In genomic region chr5:59008816-59009473, GRCh38 we compare ENCODE assay signal across 18 cellular contexts.
"Had no signal": no experiment of that assay in that cellular context is flagged by ENCODE, and none has a peak within 500 bp of the region (broad histone marks: within the 10 kb centered on the region; RNA-seq: fewer than 3 reads in every experiment).

No MANE protein-coding gene starts in this region.

- ATAC-seq: lower lobe of right lung had no signal

- H3K27ac ChIP-seq: breast epithelium, coronary artery, lower lobe of right lung, suprapubic skin, transverse colon, uterus had no signal

- H3K27me3 ChIP-seq: breast epithelium, suprapubic skin, transverse colon, uterus had no signal

- H3K27me3 Mint-ChIP-seq: stimulated activated naive CD8-positive, alpha-beta T cell treated with anti-CD3 and anti-CD28 coated beads, Interleukin-15, Interleukin-2, amounts not matched to agents 100 ng/mL and 50 ng/mL, for 24 hours had no signal

- DNase-seq: activated effector memory CD4-positive, alpha-beta T cell treated with Interleukin-2 at 50 U/mL for 16 hours; activated naive CD4-positive, alpha-beta T cell treated with anti-CD3 and anti-CD28 coated beads, Interleukin-2, amount 50 U/mL, for 16 hours; activated T-cell treated with anti-CD3 and anti-CD28 coated beads for 4 hours; erythroblast; foreskin melanocyte; glutamatergic neuron; hypothalamus; lower lobe of right lung; midbrain; retina; T1000; transverse colon; uterus had no signal

- H3K4me1 ChIP-seq: breast epithelium, lower lobe of right lung, suprapubic skin, uterus had no signal

- H3K9me3 ChIP-seq: lower lobe of right lung, suprapubic skin, transverse colon, uterus had no signal

- H3K4me3 ChIP-seq: breast epithelium, coronary artery, lower lobe of right lung, suprapubic skin, transverse colon, uterus had no signal

- H3K4me1 Mint-ChIP-seq: neural crest cell had no signal

- H3K27ac Mint-ChIP-seq: stimulated activated naive CD8-positive, alpha-beta T cell treated with anti-CD3 and anti-CD28 coated beads, Interleukin-15, Interleukin-2, amounts not matched to agents 100 ng/mL and 50 ng/mL, for 24 hours had no signal

- H3K36me3 ChIP-seq: breast epithelium, lower lobe of right lung, suprapubic skin, transverse colon, uterus had no signal

- H3K4me3 Mint-ChIP-seq: neural crest cell; stimulated activated naive CD8-positive, alpha-beta T cell treated with anti-CD3 and anti-CD28 coated beads, Interleukin-15, Interleukin-2, amounts not matched to agents 100 ng/mL and 50 ng/mL, for 24 hours had no signal
